Comparison of ENCODE assay signal across 1 cellular context in genomic region chr9:133238851-133239532, GRCh38.
TF ChIP-seq lines count a peak whose summit lies in the region.

No MANE protein-coding gene starts in this region.

TF ChIP-seq in H1, 55 proteins besides CTCF, POLR2A, EP300 and RAD21:
- TF ChIP-seq EZH2 (IDR thresholded peaks at IDR 0.05; ENCODE audit: low read depth, low read length, severe bottlenecking): no peak
- TF ChIP-seq TAF7 (optimal IDR thresholded peaks at IDR 0.05; ENCODE audit: borderline replicate concordance, low read depth, low read length): no peak
- peak; percentile 17; the same call in 1 of the 2 replicates for TF ChIP-seq GABPA (IDR thresholded peaks at IDR 0.05; ENCODE audit: borderline replicate concordance, insufficient read depth, low read length)
- peak; percentile 83 for TF ChIP-seq KDM4A (IDR thresholded peaks at IDR 0.05; ENCODE audit: low read depth, low read length, severe bottlenecking)
- peak; percentile 46; the same call in 1 of the 2 replicates for TF ChIP-seq CREB1 (IDR thresholded peaks at IDR 0.05)
- TF ChIP-seq TAF1 (IDR thresholded peaks at IDR 0.05; ENCODE audit: low read depth, low read length): peak; percentile 45; the same call in 1 of the 2 replicates
- TF ChIP-seq ASH2L (IDR thresholded peaks at IDR 0.05; ENCODE audit: low read length): peak; percentile 57
- TF ChIP-seq ZNF274 (IDR thresholded peaks at IDR 0.05; ENCODE audit: borderline replicate concordance, extremely low read depth, low read length): no peak
- TF ChIP-seq SAP30 (IDR thresholded peaks at IDR 0.05; ENCODE audit: insufficient read depth, insufficient replicate concordance, low read length): no peak
- no peak for TF ChIP-seq RXRA (IDR thresholded peaks at IDR 0.05; ENCODE audit: insufficient read depth, low read depth, low read length)
- TF ChIP-seq SP1 (IDR thresholded peaks at IDR 0.05; ENCODE audit: low read depth, low read length): peak; percentile 55; the same call in 1 of the 2 replicates
- TF ChIP-seq CBX5 (IDR thresholded peaks at IDR 0.05; ENCODE audit: low read depth, low read length): no peak
- peak; percentile 66 for TF ChIP-seq NANOG (IDR thresholded peaks at IDR 0.05; ENCODE audit: insufficient read depth, low read depth, low read length, poor library complexity, severe bottlenecking)
- TF ChIP-seq YY1 (IDR thresholded peaks at IDR 0.05; ENCODE audit: low read depth, low read length): peak; percentile 77
- TF ChIP-seq CHD7 (IDR thresholded peaks at IDR 0.05; ENCODE audit: insufficient replicate concordance, low read length): no peak
- TF ChIP-seq KDM1A (IDR thresholded peaks at IDR 0.05; ENCODE audit: borderline replicate concordance, low read length): peak; percentile 74; the same call in 1 of the 2 replicates
- peak; percentile 85 for TF ChIP-seq TEAD4 (IDR thresholded peaks at IDR 0.05; ENCODE audit: low read depth, low read length)
- TF ChIP-seq E2F6 (IDR thresholded peaks at IDR 0.05): no peak
- TF ChIP-seq MAFK (IDR thresholded peaks at IDR 0.05; ENCODE audit: low read depth, low read length): no peak
- peak; percentile 78; the same call in 1 of the 2 replicates for TF ChIP-seq ATF2 (IDR thresholded peaks at IDR 0.05; ENCODE audit: low read length)
